8 cellular contexts compared by ENCODE assay signal in the genomic region with DNA sequence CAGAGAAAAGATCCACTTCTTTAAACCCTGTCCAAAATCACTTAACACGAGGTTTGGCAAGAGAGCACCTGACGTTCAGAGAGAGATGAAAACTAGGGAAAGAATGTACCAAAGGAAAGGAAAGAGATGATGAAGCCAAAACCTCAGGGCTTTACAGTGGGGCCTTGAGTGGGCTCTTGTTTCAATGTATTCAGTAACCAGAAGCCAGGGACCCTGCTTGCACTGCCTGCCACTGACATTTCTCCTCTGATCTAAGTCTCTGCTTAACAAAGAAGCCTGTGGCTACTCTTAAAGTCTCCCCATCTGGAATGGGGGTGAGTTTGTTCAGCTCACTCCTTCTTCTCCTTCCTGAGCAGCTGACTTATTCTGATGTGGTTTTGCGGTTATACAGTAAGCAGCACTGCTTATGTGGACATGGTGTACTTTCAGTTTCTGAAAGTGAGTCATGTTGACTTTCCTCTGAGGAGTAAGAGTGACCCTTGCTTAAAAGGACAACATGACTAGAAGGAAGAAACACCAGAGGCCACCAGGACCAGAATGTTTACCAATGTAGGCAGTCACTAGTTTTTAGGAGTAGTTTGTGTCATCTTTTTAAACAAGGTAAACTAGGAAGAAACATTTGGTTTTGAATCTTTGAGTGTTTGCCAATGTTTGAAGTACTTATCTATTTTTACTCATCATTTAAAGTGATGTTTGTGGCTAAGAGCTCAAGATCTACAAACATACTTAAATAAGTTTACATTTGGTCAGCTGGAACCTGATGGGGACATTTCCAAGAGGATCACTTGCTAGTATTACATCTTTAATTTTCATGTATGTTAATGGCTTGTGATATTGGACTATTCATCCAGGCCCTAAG.
A peak's percentile ranks its signal among the peaks of the same experiment; 100 is the strongest.
DNase-seq lines count a peak whose midpoint lies in the region; ATAC-seq and TF ChIP-seq lines count a peak whose summit lies in the region.

No MANE protein-coding gene starts in this region.

- no peaks in the 10 kb centered on the region for H3K9me3 ChIP-seq in CD8-positive, alpha-beta T cell (ENCODE audit: low read length)
- no peaks in the 10 kb centered on the region for H3K9me3 ChIP-seq in muscle layer of colon (ENCODE audit: low read length)

- peaks cover 6% of the 10 kb centered on the region for H3K27me3 Mint-ChIP-seq in CD8-positive, alpha-beta T cell (ENCODE audit: low read depth)

- peak in 6 of 7 experiments; percentile 15 to 64 (median 30) for DNase-seq in CD8-positive, alpha-beta T cell
- DNase-seq in SIG-M5 treated with dmso at 0.1 percent for 504 hours (lab: John Stamatoyannopoulos, UW; ENCODE audit: unreplicated experiment) = peak; percentile 95
- DNase-seq in choroid plexus epithelial cell (ENCODE audit: low read depth) = peak; percentile 99
- DNase-seq in DMS153 treated with DMSO at 0.1 percent for 48 hours (lab: John Stamatoyannopoulos, UW; ENCODE audit: unreplicated experiment) = no peak
- DNase-seq in NCI-H524 (lab: John Stamatoyannopoulos, UW) = no peak

- no peaks in the 10 kb centered on the region for H3K9me3 Mint-ChIP-seq in CD8-positive, alpha-beta T cell

- POLR2A ChIA-PET in CD8-positive, alpha-beta T cell (lab: Charles Lee) = interaction anchor here (0.7 to 1.0 kb wide), 2 partner anchors 18 to 459 kb away, joined by 3 read pairs; no protein-coding TSS in a partner anchor

- H3K4me3 ChIP-seq in CD8-positive, alpha-beta T cell (ENCODE audit: low read depth, low read length) = no peak overlapping the region
- H3K4me3 ChIP-seq in choroid plexus epithelial cell (ENCODE audit: low read depth, low read length) = no peak overlapping the region
- H3K4me3 ChIP-seq in muscle layer of colon (ENCODE audit: low read depth in 1 of 2, low read length in 2 of 2) = no peak overlapping the region

- peak; percentile 81 for ATAC-seq in CD8-positive, alpha-beta T cell
- ATAC-seq in GM19324 (IDR thresholded peaks at IDR 0.05; ENCODE audit: low FRiP score, unreplicated experiment) (peak; percentile 88), HG03196 (IDR thresholded peaks at IDR 0.05; ENCODE audit: unreplicated experiment) (peak; percentile 75)

- no peak overlapping the region for H3K9ac ChIP-seq in muscle layer of colon (ENCODE audit: low read length)

- intact Hi-C loops in CD8-positive, alpha-beta T cell (cut with DNase I, micrococcal nuclease) = loop anchor here (10.0 kb wide), 2 partner anchors 1328 to 1408 kb away; a partner anchor contains a TSS

- H3K36me3 Mint-ChIP-seq in CD8-positive, alpha-beta T cell = no peaks in the 10 kb centered on the region

- H3K4me1 ChIP-seq in CD8-positive, alpha-beta T cell (ENCODE audit: insufficient read depth, low read length) = peaks cover 32% of the 10 kb centered on the region
- peaks cover 4% of the 10 kb centered on the region for H3K4me1 ChIP-seq in muscle layer of colon (ENCODE audit: insufficient read depth, low read length)

- peak overlapping the region; percentile 82 for H3K27ac Mint-ChIP-seq in CD8-positive, alpha-beta T cell

- H3K27ac ChIP-seq in CD8-positive, alpha-beta T cell (ENCODE audit: low read depth, low read length) = no peak overlapping the region
- H3K27ac ChIP-seq in muscle layer of colon (ENCODE audit: low read depth, low read length) = peak overlapping the region; percentile 7

- H3K4me1 Mint-ChIP-seq in CD8-positive, alpha-beta T cell (ENCODE audit: low read depth) = peaks cover 46% of the 10 kb centered on the region

- no peaks in the 10 kb centered on the region for H3K36me3 ChIP-seq in CD8-positive, alpha-beta T cell (ENCODE audit: insufficient read depth, low read length)
- no peaks in the 10 kb centered on the region for H3K36me3 ChIP-seq in muscle layer of colon (ENCODE audit: insufficient read depth, low read length)

- no peaks in the 10 kb centered on the region for H3K27me3 ChIP-seq in CD8-positive, alpha-beta T cell (ENCODE audit: insufficient read depth, low read length)
- no peaks in the 10 kb centered on the region for H3K27me3 ChIP-seq in muscle layer of colon (ENCODE audit: control insufficient read depth in 1 of 2, insufficient read depth in 2 of 2, low read length in 2 of 2)

- TF ChIP-seq CTCF in CD8-positive, alpha-beta T cell (IDR thresholded peaks at IDR 0.05) = no peak
- TF ChIP-seq CTCF in choroid plexus epithelial cell (conservative IDR thresholded peaks at IDR 0.05; ENCODE audit: low read depth, low read length) = no peak

- CTCF ChIA-PET in CD8-positive, alpha-beta T cell (lab: Charles Lee) = interaction anchor here (1.0 to 6.8 kb wide), 13 partner anchors 9 to 1077 kb away, joined by 3 to 146 read pairs (median 8); a partner anchor contains a TSS

- peak overlapping the region; percentile 46 for H3K4me3 Mint-ChIP-seq in CD8-positive, alpha-beta T cell

Comparison
In these comparisons a context has a peak if more than half of its experiments do, and no peak if none do; other contexts are left out.
1. DNase-seq: peak in CD8-positive, alpha-beta T cell (6 of 7), SIG-M5 treated with dmso at 0.1 percent for 504 hours (single experiment) and choroid plexus epithelial cell (single experiment); none in DMS153 treated with DMSO at 0.1 percent for 48 hours (single experiment) and NCI-H524 (0 of 2).
2. Peak in every context shown above with its lines, with median percentiles within 50 percentile points of each other: ATAC-seq.